8 cellular contexts compared by ENCODE assay signal in the genomic region with DNA sequence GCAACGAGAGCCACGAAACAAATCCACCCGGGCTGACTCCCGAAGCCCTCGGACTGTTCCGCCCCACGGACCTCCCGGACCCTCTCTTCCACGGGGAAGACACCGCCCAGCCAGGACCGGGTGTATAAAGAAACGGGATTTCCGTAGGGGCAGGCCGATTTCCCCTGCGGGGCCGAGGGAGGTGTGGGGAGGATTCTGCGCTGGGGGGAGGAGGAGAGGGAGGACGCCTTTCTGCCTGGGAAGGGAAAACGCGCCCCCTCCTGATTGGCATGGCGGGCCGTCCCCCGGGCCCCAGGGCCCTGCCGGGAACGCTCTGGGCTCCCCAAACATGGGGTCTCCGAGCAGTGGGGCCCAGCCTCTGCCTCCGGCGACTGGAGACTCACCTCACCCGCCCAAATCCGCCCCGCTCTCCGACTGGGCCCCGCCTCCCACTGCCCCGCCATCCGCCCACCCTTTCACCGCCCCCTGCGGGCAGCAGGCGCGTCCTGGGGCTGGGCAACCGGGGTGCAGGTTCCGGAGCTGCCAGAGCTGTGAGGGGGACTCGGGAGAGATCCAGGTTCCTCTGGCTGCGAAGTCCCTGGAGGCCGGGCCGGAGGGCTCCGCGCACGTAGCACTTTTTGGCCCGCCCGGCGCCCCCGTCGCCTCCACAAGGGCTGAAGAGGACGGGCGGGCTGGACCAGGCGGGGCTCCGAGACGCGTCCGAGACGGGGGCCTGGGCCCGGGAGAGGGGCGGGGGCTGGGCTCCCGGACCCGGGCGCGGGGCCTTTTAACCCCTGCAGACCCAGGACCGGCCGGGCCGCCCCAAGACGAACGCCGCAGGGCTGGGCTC. TPM values are rescaled to one million over a fixed set of nuclear protein-coding genes. Genes with fewer than 3 reads are reported as not detected.
A peak's percentile ranks its signal among the peaks of the same experiment; 100 is the strongest.
DNase-seq lines count a peak whose midpoint lies in the region; ATAC-seq and TF ChIP-seq lines count a peak whose summit lies in the region.

No MANE protein-coding gene starts in this region.

- H3K4me3 ChIP-seq in uterus = peak overlapping the region; percentile 77 to 94

- H3K27me3 ChIP-seq in uterus = no peaks in the 10 kb centered on the region

- H3K4me1 Mint-ChIP-seq in glutamatergic neuron (ENCODE audit: low read depth, unreplicated experiment) = peaks cover 5% of the 10 kb centered on the region

- no peaks in the 10 kb centered on the region for H3K9me3 ChIP-seq in uterus

- H3K36me3 ChIP-seq in uterus = no peaks in the 10 kb centered on the region

- H3K9me3 Mint-ChIP-seq in glutamatergic neuron (ENCODE audit: unreplicated experiment) = peaks cover 13% of the 10 kb centered on the region

- H3K27ac ChIP-seq in uterus = peak overlapping the region; percentile 90 to 93

- H3K27me3 Mint-ChIP-seq in glutamatergic neuron (ENCODE audit: unreplicated experiment) = peaks cover 15% of the 10 kb centered on the region

- intact Hi-C loops in uterus (cut with DNase I; ENCODE audit: low total_unique reads) = no loop called here

- peak; percentile 25 for TF ChIP-seq CTCF in glutamatergic neuron (IDR thresholded peaks at IDR 0.05; ENCODE audit: partially characterized antibody, unreplicated experiment)
- peak in 1 of 4 experiments; percentile 28 for TF ChIP-seq CTCF in uterus (IDR thresholded peaks at IDR 0.05)

- DNase-seq in activated T-cell treated with anti-CD3 and anti-CD28 coated beads for 1 hour (ENCODE audit: low read depth) (peak; percentile 53), NOMO-1 treated with DMSO at 0.1 percent for 48 hours (lab: John Stamatoyannopoulos, UW; ENCODE audit: unreplicated experiment) (peak; percentile 41), activated gamma-delta T cell (lab: John Stamatoyannopoulos, UW) (peak; percentile 55), glutamatergic neuron (peak; percentile 76), pons (ENCODE audit: low spot score) (peak; percentile 8), uterus (peak; percentile 61 to 74)
- no peak for DNase-seq in activated T-cell treated with anti-CD3 and anti-CD28 coated beads, Interleukin-2, amount 50 U/mL, for 1 hour

- H3K27ac Mint-ChIP-seq in glutamatergic neuron (ENCODE audit: unreplicated experiment) = peak overlapping the region; percentile 66

- no peak for TF ChIP-seq POLR2A in uterus (IDR thresholded peaks at IDR 0.05)

- peaks cover 0 to 26% of the 10 kb centered on the region in 2 donors for H3K4me1 ChIP-seq in uterus

- H3K36me3 Mint-ChIP-seq in glutamatergic neuron (ENCODE audit: unreplicated experiment) = peaks cover 3% of the 10 kb centered on the region

- peak; percentile 11 for ATAC-seq in HG02973 (IDR thresholded peaks at IDR 0.05; ENCODE audit: unreplicated experiment)

- H3K4me3 Mint-ChIP-seq in glutamatergic neuron (ENCODE audit: unreplicated experiment) = peak overlapping the region; percentile 87

RNA-seq across cellular contexts. Expression of gene PPDPF, which starts 0.6 kb away (rescaled TPM):
- 293 TPM for total RNA-seq in glutamatergic neuron (ENCODE audit: unreplicated experiment)
- total RNA-seq in uterus = 100 to 1,000 TPM in 2 of 4 donors, 10 to 100 TPM in 2; 35.8 to 200 (median 88.6) TPM

RNA-seq across cellular contexts. Expression of gene PTK6, which starts 17.2 kb away (rescaled TPM):
- 0.17 TPM for total RNA-seq in glutamatergic neuron (ENCODE audit: unreplicated experiment)
- total RNA-seq in uterus = under 1 TPM in 2 of 4 donors, not detected in 2; under 0.01 TPM

RNA-seq across cellular contexts. Expression of gene EEF1A2, which starts 21.1 kb away (rescaled TPM):
- total RNA-seq in glutamatergic neuron (ENCODE audit: unreplicated experiment) (55.3 TPM), uterus (1 to 10 TPM in 2 of 4 donors, not detected in 2; 1.1 to 1.5 TPM)

RNA-seq across cellular contexts. Expression of gene SRMS, which starts 27.6 kb away (rescaled TPM):
- total RNA-seq in glutamatergic neuron (ENCODE audit: unreplicated experiment) (not detected), uterus (not detected)

RNA-seq across cellular contexts. Expression of gene FNDC11, which starts 34.0 kb away (rescaled TPM):
- total RNA-seq in glutamatergic neuron (ENCODE audit: unreplicated experiment) (9.3 TPM), uterus (under 1 TPM in 2 of 4 donors, not detected in 2; 0.34 to 0.69 TPM)

Comparison
In these comparisons a context has a peak if more than half of its experiments do, and no peak if none do; other contexts are left out.
1. RNA of gene EEF1A2, which starts 21.1 kb away (total RNA-seq): 55.3 TPM in glutamatergic neuron (single experiment); 1.1 to 1.5 TPM in uterus; every median in the first group is over 10 times any median in the second.